Comparison of ENCODE assay signal across 12 cellular contexts in genomic region chr12:68455676-68456345, GRCh38.
DNase-seq lines count a peak whose midpoint lies in the region; ATAC-seq, FAIRE-seq and TF ChIP-seq lines count a peak whose summit lies in the region.
"Had no signal": no experiment of that assay in that cellular context is flagged by ENCODE, and none has a peak within 500 bp of the region (broad histone marks: within the 10 kb centered on the region; RNA-seq: fewer than 3 reads in every experiment).

No MANE protein-coding gene starts in this region.

- H2AFZ ChIP-seq in keratinocyte (ENCODE audit: control insufficient read depth, low read length), result peak overlapping the region; percentile 14

- intact Hi-C loops in A673 (cut with micrococcal nuclease; ENCODE audit: unreplicated experiment), result no loop called here

- H3K4me3 Mint-ChIP-seq in CD8-positive, alpha-beta memory T cell, result peak overlapping the region; percentile 30 to 70 (median 57)
- peak overlapping the region; percentile 43 for H3K4me3 Mint-ChIP-seq in T-helper 2 cell treated with Interferon-gamma antibody and Interleukin-4, amounts not matched to agents 5 μg/mL and 100 μg/mL, for 36 hours

- peak overlapping the region; percentile 28 for H3K27ac ChIP-seq in A673 (ENCODE audit: low read depth, low read length, poor library complexity, severe bottlenecking)
- H3K27ac ChIP-seq in CD8-positive, alpha-beta memory T cell (ENCODE audit: low read depth, low read length), result no peak overlapping the region
- H3K27ac ChIP-seq in keratinocyte (ENCODE audit: control insufficient read depth, insufficient read depth, low read length), result no peak overlapping the region

- H3K9me3 ChIP-seq in A673 (ENCODE audit: low read depth, low read length, poor library complexity, severe bottlenecking) (no peaks in the 10 kb centered on the region), keratinocyte (ENCODE audit: control insufficient read depth, low read depth, low read length) (no peaks in the 10 kb centered on the region)
- no peaks in the 10 kb centered on the region for H3K9me3 ChIP-seq in CD8-positive, alpha-beta memory T cell (ENCODE audit: low read length)

- no peaks in the 10 kb centered on the region for H3K79me2 ChIP-seq in keratinocyte (ENCODE audit: control insufficient read depth, insufficient read depth, low read length)

- H3K27me3 ChIP-seq in A673 (replicated peaks; ENCODE audit: insufficient read depth, low read depth, low read length, poor library complexity) (no peaks in the 10 kb centered on the region), keratinocyte (ENCODE audit: control insufficient read depth, extremely low read depth, insufficient read depth, low read length) (no peaks in the 10 kb centered on the region)
- no peaks in the 10 kb centered on the region for H3K27me3 ChIP-seq in CD8-positive, alpha-beta memory T cell (ENCODE audit: insufficient read depth, low read length, poor library complexity, severe bottlenecking)

- CTCF ChIA-PET in A673 (lab: Charles Lee), result interaction anchor here (0.5 kb wide), 1 partner anchor 106 kb away, joined by 11 read pairs; no protein-coding TSS in a partner anchor
- CTCF ChIA-PET in CD8-positive, alpha-beta memory T cell (lab: Charles Lee), result interaction anchor here (1.6 kb wide), 1 partner anchor 13 kb away, joined by 6 read pairs; no protein-coding TSS in a partner anchor

- dilution Hi-C loops in keratinocyte (cut with MboI; ENCODE audit: extremely low pct_ligation_motif_present, low sequenced_read_pairs), result no loop called here

- BruUV-seq in A673 (replicated peaks; lab: Mats Ljungman, UMichigan), result no TSS peak

- no peak overlapping the region for H3K4me2 ChIP-seq in keratinocyte (ENCODE audit: control insufficient read depth, extremely low read depth, insufficient read depth, low read depth, low read length)
- H3K4me2 ChIP-seq: smooth muscle cell had no signal

- H3K36me3 ChIP-seq in A673 (ENCODE audit: insufficient read depth, low read length, poor library complexity, severe bottlenecking), result no peaks in the 10 kb centered on the region
- H3K36me3 ChIP-seq in CD8-positive, alpha-beta memory T cell (ENCODE audit: insufficient read depth, low read length), result no peaks in the 10 kb centered on the region
- no peaks in the 10 kb centered on the region for H3K36me3 ChIP-seq in keratinocyte (ENCODE audit: control insufficient read depth in 2 of 2, extremely low read depth in 1 of 2, insufficient read depth in 2 of 2, low read length in 2 of 2)

- POLR2A ChIA-PET in A673 (lab: Charles Lee; ENCODE audit: low non-redundant PET), result no interaction called here
- POLR2A ChIA-PET in CD8-positive, alpha-beta memory T cell (lab: Charles Lee), result no interaction called here

- ATAC-seq in GM21367 (IDR thresholded peaks at IDR 0.05; ENCODE audit: unreplicated experiment), result no peak

- H4K20me1 ChIP-seq in keratinocyte (ENCODE audit: control insufficient read depth, extremely low read depth, insufficient read depth, low read length), result no peaks in the 10 kb centered on the region

- no peak overlapping the region for H3K9ac ChIP-seq in keratinocyte (ENCODE audit: control insufficient read depth, extremely low read depth, insufficient read depth, low read length)

- H3K4me1 Mint-ChIP-seq in CD8-positive, alpha-beta memory T cell, result peaks cover 72 to 86% (median 77%) of the 10 kb centered on the region in 3 donors
- peaks cover 54% of the 10 kb centered on the region for H3K4me1 Mint-ChIP-seq in T-helper 2 cell treated with Interferon-gamma antibody and Interleukin-4, amounts not matched to agents 5 μg/mL and 100 μg/mL, for 36 hours (ENCODE audit: low read depth)

- no peak overlapping the region for H3K4me3 ChIP-seq in A673 (ENCODE audit: low read depth, low read length, poor library complexity, severe bottlenecking)
- H3K4me3 ChIP-seq in CD8-positive, alpha-beta memory T cell (ENCODE audit: low read length), result no peak overlapping the region
- H3K4me3 ChIP-seq in keratinocyte (ENCODE audit: control insufficient read depth in 2 of 3, extremely low read depth in 1 of 3, insufficient read depth in 2 of 3, low read depth in 1 of 3, low read length in 3 of 3), result no peak overlapping the region
- H3K4me3 ChIP-seq: smooth muscle cell had no signal

- H3K9me3 Mint-ChIP-seq in CD8-positive, alpha-beta memory T cell, result no peaks in the 10 kb centered on the region
- H3K9me3 Mint-ChIP-seq in T-helper 2 cell treated with Interferon-gamma antibody and Interleukin-4, amounts not matched to agents 5 μg/mL and 100 μg/mL, for 36 hours, result no peaks in the 10 kb centered on the region

- peak overlapping the region; percentile 48 to 91 (median 60) for H3K27ac Mint-ChIP-seq in CD8-positive, alpha-beta memory T cell
- H3K27ac Mint-ChIP-seq in T-helper 2 cell treated with Interferon-gamma antibody and Interleukin-4, amounts not matched to agents 5 μg/mL and 100 μg/mL, for 36 hours, result peak overlapping the region; percentile 50

- TF ChIP-seq CTCF in A673 (conservative IDR thresholded peaks at IDR 0.05; ENCODE audit: low read depth, low read length), result no peak
- no peak for TF ChIP-seq CTCF in keratinocyte (optimal IDR thresholded peaks at IDR 0.05 in 1 of 3, IDR thresholded peaks at IDR 0.05 in 1 of 3, conservative IDR thresholded peaks at IDR 0.05 in 1 of 3; ENCODE audit: extremely low read depth in 1 of 3, insufficient read depth in 2 of 3, low read length in 3 of 3)
- TF ChIP-seq CTCF in GM20000 (IDR thresholded peaks at IDR 0.05; ENCODE audit: extremely low read depth, missing control alignments), result no peak

- no peak for FAIRE-seq in keratinocyte (lab: Jason Lieb, UNC)
- FAIRE-seq: G401.6 had no signal

- peak; percentile 79 for DNase-seq in A673 (ENCODE audit: low spot score)
- peak in 1 of 5 donors; percentile 52 for DNase-seq in CD8-positive, alpha-beta memory T cell
- DNase-seq in T-helper 2 cell treated with Interferon-gamma antibody and Interleukin-4, amounts not matched to agents 5 μg/mL and 100 μg/mL, for 36 hours (ENCODE audit: low spot score), result no peak
- no peak for DNase-seq in keratinocyte (ENCODE audit: low read depth, low spot score)
- no peak for DNase-seq in GM20000 (ENCODE audit: low spot score)
- DNase-seq in germinal center (ENCODE audit: low spot score), result no peak
- no peak for DNase-seq in H4 (ENCODE audit: low spot score)
- DNase-seq: islet precursor cell, NCI-H1048 had no signal

- H3K27me3 Mint-ChIP-seq in CD8-positive, alpha-beta memory T cell, result no peaks in the 10 kb centered on the region
- H3K27me3 Mint-ChIP-seq in T-helper 2 cell treated with Interferon-gamma antibody and Interleukin-4, amounts not matched to agents 5 μg/mL and 100 μg/mL, for 36 hours (ENCODE audit: low read depth), result no peaks in the 10 kb centered on the region

- H3K4me1 ChIP-seq in A673 (ENCODE audit: insufficient read depth, low read length, poor library complexity, severe bottlenecking), result peaks cover 46% of the 10 kb centered on the region
- peaks cover 55% of the 10 kb centered on the region for H3K4me1 ChIP-seq in CD8-positive, alpha-beta memory T cell (ENCODE audit: insufficient read depth, low read length)
- no peaks in the 10 kb centered on the region for H3K4me1 ChIP-seq in keratinocyte (ENCODE audit: control insufficient read depth, extremely low read depth, insufficient read depth, low read length)

- no peaks in the 10 kb centered on the region for H3K36me3 Mint-ChIP-seq in CD8-positive, alpha-beta memory T cell
- peaks cover 2% of the 10 kb centered on the region for H3K36me3 Mint-ChIP-seq in T-helper 2 cell treated with Interferon-gamma antibody and Interleukin-4, amounts not matched to agents 5 μg/mL and 100 μg/mL, for 36 hours (ENCODE audit: low read depth)

- no peaks in the 10 kb centered on the region for H3K9me1 ChIP-seq in keratinocyte (ENCODE audit: control insufficient read depth, extremely low read depth, insufficient read depth, low read length)
